8 cellular contexts compared by ENCODE assay signal in genomic region chr11:67630943-67631331, GRCh38. TPM values are rescaled to one million over a fixed set of nuclear protein-coding genes. Genes with fewer than 3 reads are reported as not detected.
A peak's percentile ranks its signal among the peaks of the same experiment; 100 is the strongest.
DNase-seq lines count a peak whose midpoint lies in the region; ATAC-seq and TF ChIP-seq lines count a peak whose summit lies in the region.
"Had no signal": no experiment of that assay in that cellular context is flagged by ENCODE, and none has a peak within 500 bp of the region (broad histone marks: within the 10 kb centered on the region; RNA-seq: fewer than 3 reads in every experiment).

No MANE protein-coding gene starts in this region.

- no peaks in the 10 kb centered on the region for H3K9me3 ChIP-seq in effector memory CD4-positive, alpha-beta T cell (ENCODE audit: control insufficient read depth, low read length)
- no peaks in the 10 kb centered on the region for H3K9me3 ChIP-seq in gastrocnemius medialis

- H3K36me3 ChIP-seq in effector memory CD4-positive, alpha-beta T cell (ENCODE audit: control insufficient read depth, insufficient read depth, low read length), result no peaks in the 10 kb centered on the region
- H3K36me3 ChIP-seq in gastrocnemius medialis, result no peaks in the 10 kb centered on the region

- DNase-seq in LNCaP clone FGC (ENCODE audit: low read depth) (no peak), gastrocnemius medialis (peak in 1 of 2 donors; percentile 1), NCI-H526 treated with DMSO at 0.1 percent for 48 hours (lab: John Stamatoyannopoulos, UW) (no peak), NCI-H2029 treated with DMSO at 0.1 percent for 48 hours (lab: John Stamatoyannopoulos, UW) (no peak), sciatic nerve (ENCODE audit: low spot score) (no peak)
- DNase-seq in effector memory CD4-positive, alpha-beta T cell, result no peak

- no peak for ATAC-seq in gastrocnemius medialis
- no peak for ATAC-seq in sciatic nerve

- no peak for TF ChIP-seq CTCF in LNCaP clone FGC (IDR thresholded peaks at IDR 0.05; ENCODE audit: control insufficient read depth, extremely low read depth, insufficient read depth)
- peak in 2 of 5 experiments; percentile 5 to 6 for TF ChIP-seq CTCF in gastrocnemius medialis (IDR thresholded peaks at IDR 0.05 in 4 of 5, conservative IDR thresholded peaks at IDR 0.05 in 1 of 5)

- peaks cover 10% of the 10 kb centered on the region for H3K4me1 ChIP-seq in effector memory CD4-positive, alpha-beta T cell (ENCODE audit: control insufficient read depth, insufficient read depth, low read length, poor library complexity, severe bottlenecking)
- peaks cover 5% of the 10 kb centered on the region in 2 donors for H3K4me1 ChIP-seq in gastrocnemius medialis

- no peak for TF ChIP-seq POLR2A in gastrocnemius medialis (IDR thresholded peaks at IDR 0.05)

- H3K27ac ChIP-seq in effector memory CD4-positive, alpha-beta T cell (ENCODE audit: insufficient read depth, low read length, poor library complexity, severe bottlenecking), result peak overlapping the region; percentile 77
- peak overlapping the region; percentile 89 to 95 (median 90) for H3K27ac ChIP-seq in gastrocnemius medialis

- intact Hi-C loops in gastrocnemius medialis (cut with DNase I; ENCODE audit: low total_unique reads), result loop anchor here (1.0 to 5.0 kb wide), 3 partner anchors 25 to 176 kb away; partner anchors contain the start of gene NDUFV1
- intact Hi-C loops in sciatic nerve (cut with DNase I), result no loop called here

- no peaks in the 10 kb centered on the region for H3K27me3 ChIP-seq in effector memory CD4-positive, alpha-beta T cell (replicated peaks; ENCODE audit: control insufficient read depth, insufficient read depth, low read length, poor library complexity, severe bottlenecking)
- H3K27me3 ChIP-seq in gastrocnemius medialis, result no peaks in the 10 kb centered on the region

- H3K4me3 ChIP-seq in LNCaP clone FGC (ENCODE audit: low read depth, low read length), result peak overlapping the region; percentile 58
- peak overlapping the region; percentile 63 for H3K4me3 ChIP-seq in effector memory CD4-positive, alpha-beta T cell (ENCODE audit: insufficient read depth, low read depth, low read length, poor library complexity, severe bottlenecking)
- H3K4me3 ChIP-seq in gastrocnemius medialis, result peak overlapping the region; percentile 71 to 98 (median 82)

- in situ Hi-C loops in gastrocnemius medialis (cut with MboI; ENCODE audit: low sequenced_read_pairs in 4 of 4), result no loop called here

RNA-seq across cellular contexts. Expression of gene NUDT8, which starts 1.2 kb away (rescaled TPM):
- 10 to 100 TPM; 23.3 to 42.4 (median 36.2) TPM for total RNA-seq in gastrocnemius medialis
- 7.8 TPM for total RNA-seq in sciatic nerve

RNA-seq across cellular contexts. Expression of gene TBX10, which starts 8.6 kb away (rescaled TPM):
- not detected for total RNA-seq in gastrocnemius medialis
- not detected for total RNA-seq in sciatic nerve
- total RNA-seq: HT1080, occipital lobe had no signal

RNA-seq across cellular contexts. Expression of gene ACY3, which starts 19.6 kb away (rescaled TPM):
- total RNA-seq in gastrocnemius medialis, result not detected
- 0.45 TPM for total RNA-seq in sciatic nerve
- total RNA-seq: HT1080 had no signal

RNA-seq across cellular contexts. Expression of gene NDUFV1, which starts 24.2 kb away (rescaled TPM):
- total RNA-seq in gastrocnemius medialis (100 to 1,000 TPM; 306 to 608 (median 365) TPM), sciatic nerve (126 TPM)

RNA-seq across cellular contexts. Expression of gene ALDH3B2, which starts 43.5 kb away (rescaled TPM):
- total RNA-seq in gastrocnemius medialis (not detected), sciatic nerve (not detected)
- total RNA-seq: HT1080, occipital lobe had no signal
